28 cellular contexts compared by ENCODE assay signal in genomic region chr2:238730001-238730669, GRCh38.
DNase-seq lines count a peak whose midpoint lies in the region; ATAC-seq and TF ChIP-seq lines count a peak whose summit lies in the region.
"Had no signal": no experiment of that assay in that cellular context is flagged by ENCODE, and none has a peak within 500 bp of the region (broad histone marks: within the 10 kb centered on the region; RNA-seq: fewer than 3 reads in every experiment).

No MANE protein-coding gene starts in this region.

- no peak for ATAC-seq in upper lobe of right lung
- ATAC-seq in GM21390 (IDR thresholded peaks at IDR 0.05; ENCODE audit: unreplicated experiment) = no peak
- no peak for ATAC-seq in HG03280 (IDR thresholded peaks at IDR 0.05; ENCODE audit: unreplicated experiment)
- ATAC-seq: activated T-cell treated with anti-CD3 and anti-CD28 coated beads, Interleukin-2, amount 50 U/mL, for 4 hours; effector memory CD8-positive, alpha-beta T cell; foreskin keratinocyte; heart right ventricle; lower lobe of right lung; SK-N-SH treated with all-trans-retinoic acid at 6 μM for 48 hours; stimulated activated effector memory CD8-positive, alpha-beta T cell treated with anti-CD3 and anti-CD28 coated beads, Interleukin-12 subunit alpha, Interleukin-12 subunit beta, amount 100 ng/mL, for 72 hours had no signal

- no peak for TF ChIP-seq CTCF in ascending aorta (IDR thresholded peaks at IDR 0.05)
- TF ChIP-seq CTCF in prostate gland (IDR thresholded peaks at IDR 0.05) = no peak
- TF ChIP-seq CTCF in upper lobe of right lung (IDR thresholded peaks at IDR 0.05) = no peak

- no peaks in the 10 kb centered on the region for H3K27me3 ChIP-seq in ascending aorta
- H3K27me3 ChIP-seq in prostate gland (replicated peaks; ENCODE audit: insufficient read depth) = no peaks in the 10 kb centered on the region
- no peaks in the 10 kb centered on the region for H3K27me3 ChIP-seq in upper lobe of right lung
- H3K27me3 ChIP-seq: foreskin keratinocyte, heart right ventricle had no signal

- intact Hi-C loops in ascending aorta (cut with DNase I) (no loop called here), prostate gland (cut with DNase I) (loop anchor here (5.0 kb wide), 1 partner anchor 42 kb away; no protein-coding TSS in a partner anchor), upper lobe of right lung (cut with DNase I) (no loop called here)

- 76% methylated on average over 14 of the region's 17 CpGs for WGBS in prostate gland

- H3K4me3 ChIP-seq in ascending aorta = no peak overlapping the region
- no peak overlapping the region for H3K4me3 ChIP-seq in prostate gland
- no peak overlapping the region for H3K4me3 ChIP-seq in upper lobe of right lung
- H3K4me3 ChIP-seq: heart right ventricle, lower lobe of right lung, PC-9 had no signal

- DNase-seq in ascending aorta (ENCODE audit: low spot score in 2 of 2) = no peak
- DNase-seq in islet precursor cell = peak; percentile 46
- DNase-seq in prostate gland (ENCODE audit: low spot score) = no peak
- no peak for DNase-seq in upper lobe of right lung
- no peak for DNase-seq in stimulated activated naive CD4-positive, alpha-beta T cell (lab: John Stamatoyannopoulos, UW)
- DNase-seq: activated B cell treated with CpG ODN at 0.5 μM for 24 hours; activated T-cell treated with anti-CD3 and anti-CD28 coated beads, Interleukin-2, amount 50 U/mL, for 4 hours; CD8-positive, alpha-beta memory T cell; effector memory CD8-positive, alpha-beta T cell; EL; foreskin keratinocyte; H7; heart right ventricle; KBM-7; kidney; lower lobe of right lung; MM.1S; NCI-H2029 treated with DMSO at 0.1 percent for 48 hours; NCI-H526 treated with DMSO at 0.1 percent for 48 hours; PC-9; posterior cingulate gyrus; Right ventricle myocardium superior; stimulated activated CD4-positive, alpha-beta T cell treated with anti-CD3 and anti-CD28 coated beads, Interleukin-15, amount 100 ng/mL, for 24 hours had no signal

- TF ChIP-seq POLR2A in prostate gland (IDR thresholded peaks at IDR 0.05) = no peak

- H3K4me1 ChIP-seq in ascending aorta (peaks cover 4 to 33% of the 10 kb centered on the region in 2 donors), prostate gland (replicated peaks) (no peaks in the 10 kb centered on the region), upper lobe of right lung (peaks cover 12% of the 10 kb centered on the region)
- H3K4me1 ChIP-seq: foreskin keratinocyte had no signal

- H3K9me3 ChIP-seq in ascending aorta (no peaks in the 10 kb centered on the region), prostate gland (no peaks in the 10 kb centered on the region), upper lobe of right lung (no peaks in the 10 kb centered on the region)
- H3K9me3 ChIP-seq: lower lobe of right lung had no signal

- no peaks in the 10 kb centered on the region for H3K36me3 ChIP-seq in ascending aorta
- no peaks in the 10 kb centered on the region for H3K36me3 ChIP-seq in prostate gland
- no peaks in the 10 kb centered on the region for H3K36me3 ChIP-seq in upper lobe of right lung
- H3K36me3 ChIP-seq: heart right ventricle, lower lobe of right lung had no signal

- peak overlapping the region; percentile 97 to 98 for H3K27ac ChIP-seq in ascending aorta
- H3K27ac ChIP-seq in prostate gland = peak overlapping the region; percentile 60 to 73
- peak overlapping the region; percentile 81 for H3K27ac ChIP-seq in upper lobe of right lung
- H3K27ac ChIP-seq: HL-60, PC-9 had no signal
